In the genomic region with DNA sequence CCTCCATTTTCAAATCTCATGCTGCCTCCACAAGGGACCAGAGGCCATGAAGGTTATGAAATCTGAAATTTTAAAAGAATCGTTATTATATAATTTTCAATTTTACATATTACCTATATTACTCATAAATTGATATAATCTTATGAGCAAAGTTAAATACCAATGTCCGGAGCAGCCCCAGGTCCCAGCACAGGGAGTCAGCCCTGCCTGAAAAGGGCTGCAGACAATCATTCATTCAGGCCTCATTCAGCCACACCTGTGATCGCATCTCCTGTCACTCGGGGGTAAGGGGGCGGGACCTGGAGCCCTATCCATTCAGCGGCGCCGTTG, we compare ENCODE assay signal across 8 cellular contexts.
DNase-seq lines count a peak whose midpoint lies in the region; ATAC-seq and TF ChIP-seq lines count a peak whose summit lies in the region.

No MANE protein-coding gene starts in this region.

- intact Hi-C loops in left lung (cut with DNase I) = no loop called here
- intact Hi-C loops in upper lobe of right lung (cut with DNase I) = no loop called here

- H3K36me3 Mint-ChIP-seq in CD4-positive, CD25-positive, alpha-beta regulatory T cell = peaks cover 8% of the 10 kb centered on the region

- no peak for DNase-seq in CD4-positive, CD25-positive, alpha-beta regulatory T cell
- DNase-seq in LNCaP clone FGC (ENCODE audit: low read depth) (no peak), amniotic epithelial cell (ENCODE audit: low read depth) (peak; percentile 59), left lung (peak in 1 of 2 donors; percentile 86), upper lobe of right lung (no peak), NCI-H1048 (lab: John Stamatoyannopoulos, UW) (no peak), left lobe of liver (ENCODE audit: low spot score) (no peak)

- no peaks in the 10 kb centered on the region for H3K27me3 ChIP-seq in CD4-positive, CD25-positive, alpha-beta regulatory T cell (ENCODE audit: control insufficient read depth, insufficient read depth, low read length)
- H3K27me3 ChIP-seq in left lung = peaks cover 0 to 24% of the 10 kb centered on the region in 2 donors
- no peaks in the 10 kb centered on the region for H3K27me3 ChIP-seq in upper lobe of right lung

- H3K9me3 Mint-ChIP-seq in CD4-positive, CD25-positive, alpha-beta regulatory T cell = no peaks in the 10 kb centered on the region

- no peaks in the 10 kb centered on the region for H3K9me3 ChIP-seq in CD4-positive, CD25-positive, alpha-beta regulatory T cell (ENCODE audit: control insufficient read depth in 2 of 2, low read length in 2 of 2)
- no peaks in the 10 kb centered on the region for H3K9me3 ChIP-seq in left lung
- H3K9me3 ChIP-seq in upper lobe of right lung = no peaks in the 10 kb centered on the region

- H3K4me1 Mint-ChIP-seq in CD4-positive, CD25-positive, alpha-beta regulatory T cell = peaks cover 11 to 41% (median 22%) of the 10 kb centered on the region in 4 donors

- H3K27me3 Mint-ChIP-seq in CD4-positive, CD25-positive, alpha-beta regulatory T cell = peaks cover 4% of the 10 kb centered on the region

- H3K27ac ChIP-seq in CD4-positive, CD25-positive, alpha-beta regulatory T cell (ENCODE audit: insufficient read depth, low read length, poor library complexity, severe bottlenecking) = peak overlapping the region; percentile 87
- H3K27ac ChIP-seq in left lung (peak overlapping the region in 1 of 2 donors; percentile 69), upper lobe of right lung (peak overlapping the region; percentile 83)

- H3K27ac Mint-ChIP-seq in CD4-positive, CD25-positive, alpha-beta regulatory T cell = peak overlapping the region; percentile 52 to 91 (median 88)

- H3K4me3 ChIP-seq in CD4-positive, CD25-positive, alpha-beta regulatory T cell (ENCODE audit: low read depth, low read length) = peak overlapping the region; percentile 84
- H3K4me3 ChIP-seq in LNCaP clone FGC (ENCODE audit: low read depth, low read length) = peak overlapping the region; percentile 98
- peak overlapping the region; percentile 70 to 77 for H3K4me3 ChIP-seq in left lung
- peak overlapping the region; percentile 92 for H3K4me3 ChIP-seq in upper lobe of right lung

- peak overlapping the region; percentile 82 to 98 (median 92) for H3K4me3 Mint-ChIP-seq in CD4-positive, CD25-positive, alpha-beta regulatory T cell

- peak; percentile 73 to 81 for ATAC-seq in CD4-positive, CD25-positive, alpha-beta regulatory T cell (ENCODE audit: low read depth in 2 of 2)
- peak; percentile 88 for ATAC-seq in GM18858 (IDR thresholded peaks at IDR 0.05; ENCODE audit: unreplicated experiment)
- ATAC-seq in left lung = no peak
- ATAC-seq in upper lobe of right lung = no peak
- ATAC-seq in left lobe of liver = no peak

- peaks cover 26% of the 10 kb centered on the region for H3K36me3 ChIP-seq in CD4-positive, CD25-positive, alpha-beta regulatory T cell (ENCODE audit: control insufficient read depth, insufficient read depth, low read length)
- H3K36me3 ChIP-seq in left lung (peaks cover 0 to 21% of the 10 kb centered on the region in 2 donors), upper lobe of right lung (peaks cover 22% of the 10 kb centered on the region)

- H3K4me1 ChIP-seq in CD4-positive, CD25-positive, alpha-beta regulatory T cell (ENCODE audit: control insufficient read depth, insufficient read depth, low read length, poor library complexity, severe bottlenecking) = peaks cover 35% of the 10 kb centered on the region
- H3K4me1 ChIP-seq in left lung = peaks cover 0 to 15% of the 10 kb centered on the region in 2 donors
- peaks cover 10% of the 10 kb centered on the region for H3K4me1 ChIP-seq in upper lobe of right lung

- TF ChIP-seq CTCF in LNCaP clone FGC (IDR thresholded peaks at IDR 0.05; ENCODE audit: control insufficient read depth, extremely low read depth, insufficient read depth) (no peak), left lung (IDR thresholded peaks at IDR 0.05) (no peak), upper lobe of right lung (IDR thresholded peaks at IDR 0.05) (no peak)

Comparison
In these comparisons a context has a peak if more than half of its experiments do, and no peak if none do; other contexts are left out.
1. ATAC-seq: peak in CD4-positive, CD25-positive, alpha-beta regulatory T cell (2 of 2) and GM18858 (single experiment); none in left lung (single experiment), upper lobe of right lung (single experiment) and left lobe of liver (single experiment).
2. Peak in every context shown above with its lines, with median percentiles within 50 percentile points of each other: H3K4me3 ChIP-seq.